Comparison of ENCODE assay signal across 8 cellular contexts in genomic region chr3:184299488-184300376, GRCh38. TPM values are rescaled to one million over a fixed set of nuclear protein-coding genes. Genes with fewer than 3 reads are reported as not detected.
DNase-seq lines count a peak whose midpoint lies in the region; ATAC-seq and TF ChIP-seq lines count a peak whose summit lies in the region.

No MANE protein-coding gene starts in this region.

- intact Hi-C loops in sigmoid colon (cut with DNase I) = loop anchor here (2.0 to 5.0 kb wide), 4 partner anchors 43 to 112 kb away; partner anchors contain the start of genes ABCF3, ALG3 and EEF1AKMT4

- no peaks in the 10 kb centered on the region for H3K27me3 Mint-ChIP-seq in activated CD8-positive, alpha-beta memory T cell treated with anti-CD3 and anti-CD28 coated beads, Interleukin-2, amount 10 ng/mL, durations not matched to agents 7 days and 5 days

- CTCF ChIA-PET in activated CD8-positive, alpha-beta memory T cell treated with anti-CD3 and anti-CD28 coated beads, Interleukin-2, amount 10 ng/mL, durations not matched to agents 7 days and 5 days (lab: Charles Lee) = interaction anchor here (1.0 to 1.3 kb wide), 2 partner anchors 12 to 54 kb away, joined by 3 to 5 read pairs; no protein-coding TSS in a partner anchor

- H3K9me3 ChIP-seq in sigmoid colon = no peaks in the 10 kb centered on the region

- peaks cover 23% of the 10 kb centered on the region for H3K4me1 Mint-ChIP-seq in activated CD8-positive, alpha-beta memory T cell treated with anti-CD3 and anti-CD28 coated beads, Interleukin-2, amount 10 ng/mL, durations not matched to agents 7 days and 5 days

- no peaks in the 10 kb centered on the region for H3K9me3 Mint-ChIP-seq in activated CD8-positive, alpha-beta memory T cell treated with anti-CD3 and anti-CD28 coated beads, Interleukin-2, amount 10 ng/mL, durations not matched to agents 7 days and 5 days (ENCODE audit: low read depth)

- peak overlapping the region; percentile 91 for H3K4me3 Mint-ChIP-seq in activated CD8-positive, alpha-beta memory T cell treated with anti-CD3 and anti-CD28 coated beads, Interleukin-2, amount 10 ng/mL, durations not matched to agents 7 days and 5 days

- DNase-seq in activated CD8-positive, alpha-beta memory T cell treated with anti-CD3 and anti-CD28 coated beads, Interleukin-2, amount 10 ng/mL, durations not matched to agents 7 days and 5 days = no peak
- no peak for DNase-seq in activated CD8-positive, alpha-beta memory T cell treated with anti-CD3 and anti-CD28 coated beads, Interleukin-2, amount 50 U/mL, for 4 hours
- DNase-seq in SW480 (ENCODE audit: low spot score) (peak; percentile 25), fibroblast of mammary gland (ENCODE audit: low read depth) (peak; percentile 65), sigmoid colon (no peak), NCI-H1092 (lab: John Stamatoyannopoulos, UW) (no peak), MV-4-11 (lab: John Stamatoyannopoulos, UW) (no peak)

- peaks cover 41% of the 10 kb centered on the region for H3K36me3 Mint-ChIP-seq in activated CD8-positive, alpha-beta memory T cell treated with anti-CD3 and anti-CD28 coated beads, Interleukin-2, amount 10 ng/mL, durations not matched to agents 7 days and 5 days

- peak overlapping the region; percentile 86 for H3K27ac Mint-ChIP-seq in activated CD8-positive, alpha-beta memory T cell treated with anti-CD3 and anti-CD28 coated beads, Interleukin-2, amount 10 ng/mL, durations not matched to agents 7 days and 5 days

- peaks cover 0 to 20% (median 15%) of the 10 kb centered on the region in 4 donors for H3K4me1 ChIP-seq in sigmoid colon

- WGBS in sigmoid colon, 2 donors = 15 to 18% methylated on average over 29 of the region's 29 CpGs

- TF ChIP-seq CTCF in fibroblast of mammary gland (conservative IDR thresholded peaks at IDR 0.05; ENCODE audit: control insufficient read depth, insufficient read depth, low read depth, low read length) (no peak), sigmoid colon (IDR thresholded peaks at IDR 0.05) (no peak)

- H3K4me3 ChIP-seq in fibroblast of mammary gland (ENCODE audit: control insufficient read depth, low read depth, low read length) (peak overlapping the region; percentile 98), sigmoid colon (peak overlapping the region; percentile 92 to 97 (median 94))

- no peak for ATAC-seq in activated CD8-positive, alpha-beta memory T cell treated with anti-CD3 and anti-CD28 coated beads, Interleukin-2, amount 10 ng/mL, durations not matched to agents 7 days and 5 days
- ATAC-seq in GM18907 (IDR thresholded peaks at IDR 0.05; ENCODE audit: unreplicated experiment) = no peak

- peaks cover 26 to 49% (median 42%) of the 10 kb centered on the region in 4 donors for H3K36me3 ChIP-seq in sigmoid colon

- H3K27ac ChIP-seq in sigmoid colon = peak overlapping the region; percentile 79 to 89 (median 84)

- no peaks in the 10 kb centered on the region for H3K27me3 ChIP-seq in sigmoid colon

- TF ChIP-seq EP300 in sigmoid colon (IDR thresholded peaks at IDR 0.05) = no peak

- TF ChIP-seq POLR2A in sigmoid colon (IDR thresholded peaks at IDR 0.05) = no peak

RNA-seq across cellular contexts. Expression of gene PSMD2, which starts 0.7 kb away (rescaled TPM):
- 100 to 1,000 TPM; 193 to 258 TPM for total RNA-seq in activated CD8-positive, alpha-beta memory T cell treated with anti-CD3 and anti-CD28 coated beads, Interleukin-2, amount 10 ng/mL, durations not matched to agents 7 days and 5 days
- total RNA-seq in sigmoid colon = 100 to 1,000 TPM; 127 to 246 (median 234) TPM
- 100 to 1,000 TPM; 105 to 174 (median 153) TPM for polyA plus RNA-seq in sigmoid colon

RNA-seq across cellular contexts. Expression of gene EIF4G1, which starts 14.7 kb away (rescaled TPM):
- total RNA-seq in activated CD8-positive, alpha-beta memory T cell treated with anti-CD3 and anti-CD28 coated beads, Interleukin-2, amount 10 ng/mL, durations not matched to agents 7 days and 5 days = 100 to 1,000 TPM; 348 to 471 TPM
- total RNA-seq in sigmoid colon = 100 to 1,000 TPM; 115 to 241 (median 182) TPM
- 100 to 1,000 TPM in 1 of 3 donors, 10 to 100 TPM in 2; 62.9 to 249 (median 67.3) TPM for polyA plus RNA-seq in sigmoid colon

RNA-seq across cellular contexts. Expression of gene ECE2, which starts 23.9 kb away (rescaled TPM):
- total RNA-seq in activated CD8-positive, alpha-beta memory T cell treated with anti-CD3 and anti-CD28 coated beads, Interleukin-2, amount 10 ng/mL, durations not matched to agents 7 days and 5 days = not detected
- 1 to 10 TPM in 3 of 4 donors, under 1 TPM in 1; 0.49 to 2.9 (median 1.7) TPM for total RNA-seq in sigmoid colon
- under 1 TPM in 1 of 3 donors, not detected in 2; 0.63 TPM for polyA plus RNA-seq in sigmoid colon

RNA-seq across cellular contexts. Expression of gene FAM131A, which starts 37.7 kb away (rescaled TPM):
- total RNA-seq in activated CD8-positive, alpha-beta memory T cell treated with anti-CD3 and anti-CD28 coated beads, Interleukin-2, amount 10 ng/mL, durations not matched to agents 7 days and 5 days = 1 to 10 TPM; 3.1 to 4.5 TPM
- total RNA-seq in sigmoid colon = 10 to 100 TPM; 28.0 to 36.7 (median 33.8) TPM
- polyA plus RNA-seq in sigmoid colon = 10 to 100 TPM; 12.6 to 17.1 (median 12.9) TPM

RNA-seq across cellular contexts. Expression of gene CAMK2N2, which starts 38.4 kb away (rescaled TPM):
- under 1 TPM; 0.20 to 0.37 TPM for total RNA-seq in activated CD8-positive, alpha-beta memory T cell treated with anti-CD3 and anti-CD28 coated beads, Interleukin-2, amount 10 ng/mL, durations not matched to agents 7 days and 5 days
- under 1 TPM in 1 of 4 donors, not detected in 3; 0.71 TPM for total RNA-seq in sigmoid colon
- under 1 TPM in 1 of 3 donors, not detected in 2; 0.28 TPM for polyA plus RNA-seq in sigmoid colon

Comparison
In these comparisons a context has a peak if more than half of its experiments do, and no peak if none do; other contexts are left out.
1. DNase-seq: peak in SW480 (single experiment) and fibroblast of mammary gland (single experiment); none in activated CD8-positive, alpha-beta memory T cell treated with anti-CD3 and anti-CD28 coated beads, Interleukin-2, amount 10 ng/mL, durations not matched to agents 7 days and 5 days (single experiment), activated CD8-positive, alpha-beta memory T cell treated with anti-CD3 and anti-CD28 coated beads, Interleukin-2, amount 50 U/mL, for 4 hours (single experiment), sigmoid colon (single experiment), NCI-H1092 (single experiment) and MV-4-11 (single experiment).